In the genomic region with DNA sequence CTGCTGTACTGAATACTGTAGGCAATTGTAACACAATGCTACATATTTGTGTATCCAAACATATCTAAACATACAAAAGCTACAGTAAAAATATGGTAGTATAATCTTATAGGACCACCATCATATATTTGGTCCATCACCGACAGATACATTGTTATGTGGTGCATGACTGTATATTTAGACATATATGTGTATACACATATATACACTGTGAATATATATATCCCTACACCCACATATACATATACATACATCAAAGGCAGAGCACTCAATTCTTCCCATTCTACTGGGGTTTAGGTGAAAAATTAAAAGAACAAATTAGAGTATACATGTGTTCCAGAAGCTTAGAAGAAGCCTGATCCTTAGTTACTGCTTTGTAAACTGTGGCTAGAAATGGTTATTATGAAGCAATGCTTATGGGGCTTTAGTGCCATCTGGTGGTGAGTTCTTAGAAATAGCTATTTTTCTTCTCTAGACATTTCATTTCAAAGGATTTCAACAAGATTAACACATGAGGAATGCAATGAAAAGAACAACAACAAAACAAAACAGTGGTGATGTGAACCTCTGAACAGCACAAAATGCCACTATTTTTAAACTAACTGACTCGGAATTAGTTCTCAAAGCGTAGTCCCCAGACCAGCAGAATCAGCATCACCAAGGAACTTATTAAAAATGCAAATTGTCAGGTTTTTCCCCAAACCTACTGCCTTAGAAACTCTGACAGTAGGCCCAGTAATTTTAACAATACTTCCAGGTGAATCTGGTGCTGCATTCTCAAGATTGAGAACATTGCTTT, we compare ENCODE assay signal across 8 cellular contexts.
DNase-seq lines count a peak whose midpoint lies in the region; ATAC-seq and TF ChIP-seq lines count a peak whose summit lies in the region.

No MANE protein-coding gene starts in this region.

- TF ChIP-seq CTCF in AG10803 (conservative IDR thresholded peaks at IDR 0.05; ENCODE audit: low read length): peak; percentile 83
- TF ChIP-seq CTCF in GM13976 (IDR thresholded peaks at IDR 0.05; ENCODE audit: borderline replicate concordance, control extremely low read depth, extremely low read depth, insufficient read depth, missing control alignments): peak; percentile 62

- H3K4me3 ChIP-seq in AG10803 (ENCODE audit: low read length): no peak overlapping the region

- DNase-seq in AG10803 (ENCODE audit: low read depth): peak; percentile 46
- DNase-seq in GM13976 (ENCODE audit: low spot score): peak; percentile 43
- peak; percentile 9 for DNase-seq in HuH-7 (ENCODE audit: low spot score)
- peak; percentile 4 for DNase-seq in SHP77 treated with DMSO at 0.1 percent for 48 hours (lab: John Stamatoyannopoulos, UW)
- DNase-seq in fibroblast of peridontal ligament (ENCODE audit: extremely low read depth): peak; percentile 64
- DNase-seq in retina: peak; percentile 38

- in situ Hi-C loops in GM13976 (cut with MboI; ENCODE audit: low sequenced_read_pairs, unreplicated experiment): no loop called here

- ATAC-seq in HG03439 (IDR thresholded peaks at IDR 0.05; ENCODE audit: unreplicated experiment) (no peak), HG03521 (IDR thresholded peaks at IDR 0.05; ENCODE audit: unreplicated experiment) (no peak)

Comparison
In these comparisons a context has a peak if more than half of its experiments do, and no peak if none do; other contexts are left out.
1. DNase-seq: peak in every context shown above with its lines; median percentile 64 in fibroblast of peridontal ligament; 46 in AG10803; 43 in GM13976; 38 in retina; 9 in HuH-7; 4 in SHP77 treated with DMSO at 0.1 percent for 48 hours.